18 cellular contexts compared by ENCODE assay signal in genomic region chr3:10187944-10188343, GRCh38. TPM values are rescaled to one million over a fixed set of nuclear protein-coding genes. Genes with fewer than 3 reads are reported as not detected.
DNase-seq lines count a peak whose midpoint lies in the region; ATAC-seq and TF ChIP-seq lines count a peak whose summit lies in the region.
"Had no signal": no experiment of that assay in that cellular context is flagged by ENCODE, and none has a peak within 500 bp of the region (broad histone marks: within the 10 kb centered on the region; RNA-seq: fewer than 3 reads in every experiment).

No MANE protein-coding gene starts in this region.

- WGBS in IMR-90 (ENCODE audit: extremely low coverage in 2 of 2, insufficient read length in 1 of 2), 2 experiments = 100% methylated on average over 1 of the region's 2 CpGs; no CpG with 5 or more reads in 1 of the 2 experiments

- dilution Hi-C loops in IMR-90 (cut with HindIII; ENCODE audit: low sequenced_read_pairs, unreplicated experiment) = no loop called here

- 0 out of 2 replicates have a peak, but pooled peaks cover 3% of the 10 kb centered on the region for H4K20me1 ChIP-seq in IMR-90 (ENCODE audit: insufficient read depth, low read length)

- H3K4me1 Mint-ChIP-seq in CD4-positive, CD25-positive, alpha-beta regulatory T cell = peaks cover 26 to 52% (median 38%) of the 10 kb centered on the region in 4 donors
- H3K4me1 Mint-ChIP-seq in nephron progenitor cell = peaks cover 52% of the 10 kb centered on the region

- H3K4ac ChIP-seq in IMR-90 (ENCODE audit: low read depth, low read length) = peak overlapping the region; percentile 9; the same call in 1 of the 2 replicates

- no peak overlapping the region for H2AFZ ChIP-seq in IMR-90 (replicated peaks; ENCODE audit: low read length, poor library complexity)
- H2AFZ ChIP-seq: PC-9 had no signal

- no peak overlapping the region for H3K23ac ChIP-seq in IMR-90 (ENCODE audit: low read depth, low read length)

- CTCF ChIA-PET in IMR-90 (lab: Yijun Ruan, JAX) = no interaction called here
- CTCF ChIA-PET in GM10248 (lab: Yijun Ruan, JAX) = interaction anchor here (0.8 kb wide), 1 partner anchor 12 kb away, joined by 3 read pairs; no protein-coding TSS in a partner anchor

- no peak for DNase-seq in CD4-positive, CD25-positive, alpha-beta regulatory T cell
- DNase-seq in IMR-90 (no peak), caudate nucleus (lab: John Stamatoyannopoulos, UW) (no peak), nephron progenitor cell (no peak), iPS-NIHi11 (ENCODE audit: low spot score) (no peak), GM10248 (ENCODE audit: extremely low spot score) (no peak)
- DNase-seq: central memory CD4-positive, alpha-beta T cell; effector memory CD8-positive, alpha-beta T cell; naive thymus-derived CD8-positive, alpha-beta T cell; NCI-H1105 treated with DMSO at 0.1 percent for 48 hours; NCI-H69; PC-9; T1000 had no signal

- H4K8ac ChIP-seq in IMR-90 (ENCODE audit: low read depth in 2 of 2, low read length in 2 of 2) = no peak overlapping the region

- no peaks in the 10 kb centered on the region for H3K9me3 ChIP-seq in CD4-positive, CD25-positive, alpha-beta regulatory T cell (ENCODE audit: control insufficient read depth in 2 of 2, low read length in 2 of 2)
- H3K9me3 ChIP-seq in IMR-90 (ENCODE audit: control insufficient read depth, insufficient read depth, low read length) = no peaks in the 10 kb centered on the region
- H3K9me3 ChIP-seq: vagina had no signal

- H3K27ac Mint-ChIP-seq in CD4-positive, CD25-positive, alpha-beta regulatory T cell = peak overlapping the region in 2 of 3 donors; percentile 11 to 59
- peak overlapping the region; percentile 48 for H3K27ac Mint-ChIP-seq in nephron progenitor cell
- H3K27ac Mint-ChIP-seq: progenitor cell of endocrine pancreas had no signal

- intact Hi-C loops in IMR-90 (cut with micrococcal nuclease) = no loop called here

- in situ Hi-C loops in IMR-90 (cut with MboI; ENCODE audit: low sequenced_read_pairs) = no loop called here

- H3K27me3 Mint-ChIP-seq in CD4-positive, CD25-positive, alpha-beta regulatory T cell = no peaks in the 10 kb centered on the region
- H3K27me3 Mint-ChIP-seq in nephron progenitor cell (ENCODE audit: low read depth, poor library complexity) = no peaks in the 10 kb centered on the region
- H3K27me3 Mint-ChIP-seq: effector memory CD8-positive, alpha-beta T cell; naive thymus-derived CD8-positive, alpha-beta T cell; progenitor cell of endocrine pancreas had no signal

- peaks cover 57% of the 10 kb centered on the region for H3K4me1 ChIP-seq in CD4-positive, CD25-positive, alpha-beta regulatory T cell (ENCODE audit: control insufficient read depth, insufficient read depth, low read length, poor library complexity, severe bottlenecking)
- peaks cover 22% of the 10 kb centered on the region for H3K4me1 ChIP-seq in IMR-90 (ENCODE audit: control insufficient read depth, insufficient read depth, low read length)

- H3K36me3 ChIP-seq in CD4-positive, CD25-positive, alpha-beta regulatory T cell (ENCODE audit: control insufficient read depth, insufficient read depth, low read length) = no peaks in the 10 kb centered on the region
- peaks cover 2% of the 10 kb centered on the region; the same call in 1 of the 2 replicates for H3K36me3 ChIP-seq in IMR-90 (ENCODE audit: control insufficient read depth, insufficient read depth, low read length)

- no peak for TF ChIP-seq POLR2A in IMR-90 (IDR thresholded peaks at IDR 0.05; ENCODE audit: low read depth, low read length)

- no peak for TF ChIP-seq CTCF in IMR-90 (conservative IDR thresholded peaks at IDR 0.05; ENCODE audit: low read depth, low read length)
- TF ChIP-seq CTCF in nephron progenitor cell (IDR thresholded peaks at IDR 0.05) = no peak
- no peak for TF ChIP-seq CTCF in GM10248 (IDR thresholded peaks at IDR 0.05; ENCODE audit: control extremely low read depth, extremely low read depth, low read depth, missing control alignments)

- H2AK5ac ChIP-seq in IMR-90 (ENCODE audit: low read depth, low read length) = no peak overlapping the region

- no peak overlapping the region for H3K4me2 ChIP-seq in IMR-90 (ENCODE audit: low read depth, low read length)
- H3K4me2 ChIP-seq: PC-9 had no signal

- H2BK20ac ChIP-seq in IMR-90 (ENCODE audit: low read depth, low read length) = no peak overlapping the region

- H2AK9ac ChIP-seq in IMR-90 (replicated peaks; ENCODE audit: low read depth, low read length, poor library complexity) = no peak overlapping the region

- H3K27ac ChIP-seq in CD4-positive, CD25-positive, alpha-beta regulatory T cell (ENCODE audit: insufficient read depth, low read length, poor library complexity, severe bottlenecking) = no peak overlapping the region
- H3K27ac ChIP-seq in IMR-90 (ENCODE audit: insufficient read depth, low read length) (no peak overlapping the region), caudate nucleus (ENCODE audit: low read depth, low read length) (peak overlapping the region; percentile 81)

- peaks cover 11% of the 10 kb centered on the region for H3K36me3 Mint-ChIP-seq in CD4-positive, CD25-positive, alpha-beta regulatory T cell
- no peaks in the 10 kb centered on the region for H3K36me3 Mint-ChIP-seq in nephron progenitor cell (ENCODE audit: low read depth)

- no TSS peak for BruUV-seq in IMR-90 (replicated peaks; lab: Mats Ljungman, UMichigan)

- POLR2A ChIA-PET in IMR-90 (lab: Charles Lee; ENCODE audit: unreplicated experiment) (no interaction called here), GM10248 (lab: Yijun Ruan, JAX) (no interaction called here)

- H3K9me3 Mint-ChIP-seq in CD4-positive, CD25-positive, alpha-beta regulatory T cell = no peaks in the 10 kb centered on the region
- no peaks in the 10 kb centered on the region for H3K9me3 Mint-ChIP-seq in nephron progenitor cell
- H3K9me3 Mint-ChIP-seq: effector memory CD8-positive, alpha-beta T cell; naive thymus-derived CD8-positive, alpha-beta T cell had no signal

- H4K5ac ChIP-seq in IMR-90 (ENCODE audit: low read depth, low read length) = no peak overlapping the region

- H3K4me3 ChIP-seq in CD4-positive, CD25-positive, alpha-beta regulatory T cell (ENCODE audit: low read depth, low read length) = no peak overlapping the region
- no peak overlapping the region for H3K4me3 ChIP-seq in IMR-90 (ENCODE audit: insufficient read depth, low read depth, low read length)
- H3K4me3 ChIP-seq: lung, PC-9, vagina had no signal

- no peak for ATAC-seq in CD4-positive, CD25-positive, alpha-beta regulatory T cell (ENCODE audit: low read depth in 2 of 2)
- ATAC-seq in IMR-90 (ENCODE audit: low read depth) (no peak), HG02623 (IDR thresholded peaks at IDR 0.05; ENCODE audit: unreplicated experiment) (no peak)
- ATAC-seq: activated CD4-positive, CD25-positive, alpha-beta regulatory T cell treated with anti-CD3 and anti-CD28 coated beads, Interleukin-2, amount 50 U/mL, for 24 hours; effector memory CD8-positive, alpha-beta T cell; naive thymus-derived CD8-positive, alpha-beta T cell had no signal

- no peak for TF ChIP-seq RAD21 in IMR-90 (IDR thresholded peaks at IDR 0.05; ENCODE audit: low read length)

- H2BK15ac ChIP-seq in IMR-90 (ENCODE audit: low read depth, low read length) = no peak overlapping the region

- H3K4me3 Mint-ChIP-seq in CD4-positive, CD25-positive, alpha-beta regulatory T cell = peak overlapping the region in 1 of 4 donors; percentile 66
- no peak overlapping the region for H3K4me3 Mint-ChIP-seq in nephron progenitor cell

- no peak overlapping the region for H3K18ac ChIP-seq in IMR-90 (ENCODE audit: low read depth, low read length)

- no peak overlapping the region for H2BK5ac ChIP-seq in IMR-90 (ENCODE audit: low read depth, low read length, poor library complexity, severe bottlenecking)

- no peak overlapping the region for H3K14ac ChIP-seq in IMR-90 (replicated peaks; ENCODE audit: low read depth, low read length)

- H3K9me1 ChIP-seq in IMR-90 (ENCODE audit: insufficient read depth, low read length) = peaks cover 29% of the 10 kb centered on the region

- no peak overlapping the region for H3K9ac ChIP-seq in IMR-90 (ENCODE audit: low read depth, low read length)

- peaks cover 9 to 36% of the 10 kb centered on the region in 2 experiments for H3K79me1 ChIP-seq in IMR-90 (ENCODE audit: low read depth in 1 of 2, low read length in 2 of 2)

- H3K56ac ChIP-seq in IMR-90 (ENCODE audit: extremely low read depth, insufficient read depth, low read length) = no peak overlapping the region

- H3K27me3 ChIP-seq in CD4-positive, CD25-positive, alpha-beta regulatory T cell (ENCODE audit: control insufficient read depth, insufficient read depth, low read length) = no peaks in the 10 kb centered on the region
- no peaks in the 10 kb centered on the region for H3K27me3 ChIP-seq in IMR-90 (ENCODE audit: control insufficient read depth, insufficient read depth, low read length)
- H3K27me3 ChIP-seq: vagina had no signal

- H2BK120ac ChIP-seq in IMR-90 (ENCODE audit: low read depth, low read length) = no peak overlapping the region; the same call in 1 of the 2 replicates

- H4K91ac ChIP-seq in IMR-90 (ENCODE audit: insufficient read depth, low read depth, low read length) = no peak overlapping the region; the same call in 1 of the 2 replicates

TF ChIP-seq in IMR-90, 13 proteins besides CTCF, POLR2A, EP300 and RAD21 (continues in another document):
- TF ChIP-seq MAFK (IDR thresholded peaks at IDR 0.05; ENCODE audit: low read depth, low read length) (no peak), MXI1 (IDR thresholded peaks at IDR 0.05; ENCODE audit: borderline replicate concordance, low read depth, low read length) (no peak)

RNA-seq across cellular contexts. Expression of gene IRAK2, which starts 23.2 kb away (rescaled TPM):
- total RNA-seq in CD4-positive, CD25-positive, alpha-beta regulatory T cell = 3.6 TPM
- polyA plus RNA-seq in CD4-positive, CD25-positive, alpha-beta regulatory T cell = 1 to 10 TPM in 3 of 4 donors, under 1 TPM in 1; 0.68 to 3.7 (median 2.8) TPM
- 8.1 and 8.6 TPM in 2 replicates for total RNA-seq in IMR-90 (2012; rRNA removed)
- 6.9 and 7.8 TPM in 2 replicates for polyA plus RNA-seq in IMR-90 (2012; rRNA removed)
- 5.1 and 6.1 TPM in 2 replicates for polyA plus RNA-seq in IMR-90 (2012; cell fraction: cytosol; rRNA removed)
- polyA plus RNA-seq in IMR-90 (2012; cell fraction: nucleus; rRNA removed; ENCODE audit: low replicate concordance) = 4.2 and 6.2 TPM in 2 replicates

RNA-seq across cellular contexts. Expression of gene VHL, which starts 46.4 kb away (rescaled TPM):
- total RNA-seq in CD4-positive, CD25-positive, alpha-beta regulatory T cell = 76.6 TPM
- polyA plus RNA-seq in CD4-positive, CD25-positive, alpha-beta regulatory T cell = 10 to 100 TPM in 3 of 4 donors, 1 to 10 TPM in 1; 5.9 to 17.3 (median 12.1) TPM
- total RNA-seq in IMR-90 (2012; rRNA removed) = 11.8 and 19.2 TPM in 2 replicates
- polyA plus RNA-seq in IMR-90 (2012; rRNA removed) = 8.9 and 11.7 TPM in 2 replicates
- 4.9 and 7.9 TPM in 2 replicates for polyA plus RNA-seq in IMR-90 (2012; cell fraction: cytosol; rRNA removed)
- 6.8 and 15.4 TPM in 2 replicates for polyA plus RNA-seq in IMR-90 (2012; cell fraction: nucleus; rRNA removed; ENCODE audit: low replicate concordance)
